In genomic region chr22:38753894-38754246, GRCh38 we compare ENCODE assay signal across 1 cellular context.
TF ChIP-seq lines count a peak whose summit lies in the region.

No MANE protein-coding gene starts in this region.

TF ChIP-seq in SK-N-SH, 30 proteins besides CTCF, POLR2A, EP300 and RAD21 (continued from another document):
- TF ChIP-seq REST (IDR thresholded peaks at IDR 0.05; ENCODE audit: low read depth, low read length) (no peak), NFIC (IDR thresholded peaks at IDR 0.05; ENCODE audit: borderline replicate concordance) (no peak), SMC3 (IDR thresholded peaks at IDR 0.05; ENCODE audit: low read depth, low read length) (no peak), FOSL2 (IDR thresholded peaks at IDR 0.05; ENCODE audit: borderline replicate concordance, low read depth) (no peak), ZBTB33 (IDR thresholded peaks at IDR 0.05; ENCODE audit: borderline replicate concordance, low read depth) (no peak), MEF2A (IDR thresholded peaks at IDR 0.05; ENCODE audit: borderline replicate concordance, low read depth) (no peak), USF1 (IDR thresholded peaks at IDR 0.05; ENCODE audit: borderline replicate concordance, low read depth) (no peak), TAF1 (IDR thresholded peaks at IDR 0.05; ENCODE audit: borderline replicate concordance, low read depth, low read length) (no peak), NRF1 (IDR thresholded peaks at IDR 0.05; ENCODE audit: low read depth, low read length) (no peak), RFX5 (IDR thresholded peaks at IDR 0.05; ENCODE audit: low read length) (no peak), EZH2phosphoT487 (IDR thresholded peaks at IDR 0.05; ENCODE audit: borderline replicate concordance, low read depth) (no peak), USF2 (IDR thresholded peaks at IDR 0.05; ENCODE audit: borderline replicate concordance, low read depth, low read length) (no peak)
